14 cellular contexts compared by ENCODE assay signal in genomic region chrX:38061335-38061734, GRCh38. TPM values are rescaled to one million over a fixed set of nuclear protein-coding genes. Genes with fewer than 3 reads are reported as not detected.
DNase-seq lines count a peak whose midpoint lies in the region; ATAC-seq, FAIRE-seq and TF ChIP-seq lines count a peak whose summit lies in the region.
"Had no signal": no experiment of that assay in that cellular context is flagged by ENCODE, and none has a peak within 500 bp of the region (broad histone marks: within the 10 kb centered on the region; RNA-seq: fewer than 3 reads in every experiment).

No MANE protein-coding gene starts in this region.

- H3K9me3 Mint-ChIP-seq in astrocyte (ENCODE audit: unreplicated experiment) = peaks cover 3% of the 10 kb centered on the region
- H3K9me3 Mint-ChIP-seq in glutamatergic neuron (ENCODE audit: unreplicated experiment) = no peaks in the 10 kb centered on the region
- H3K9me3 Mint-ChIP-seq: activated CD4-positive, alpha-beta T cell treated with anti-CD3 and anti-CD28 coated beads, Interleukin-2, amount 10 ng/mL, durations not matched to agents 7 days and 5 days had no signal

- H3K4me2 ChIP-seq in astrocyte (ENCODE audit: low read length) = peak overlapping the region; percentile 16

- H3K9me3 ChIP-seq in astrocyte (ENCODE audit: insufficient read depth, low read depth, low read length) (no peaks in the 10 kb centered on the region), psoas muscle (no peaks in the 10 kb centered on the region)
- H3K9me3 ChIP-seq: right lobe of liver, tibial artery had no signal

- peaks cover 14% of the 10 kb centered on the region for H3K4me1 Mint-ChIP-seq in astrocyte (ENCODE audit: low read depth, unreplicated experiment)
- no peaks in the 10 kb centered on the region for H3K4me1 Mint-ChIP-seq in glutamatergic neuron (ENCODE audit: low read depth, unreplicated experiment)
- H3K4me1 Mint-ChIP-seq: activated CD4-positive, alpha-beta T cell treated with anti-CD3 and anti-CD28 coated beads, Interleukin-2, amount 10 ng/mL, durations not matched to agents 7 days and 5 days had no signal

- ATAC-seq in psoas muscle (no peak), GM19463 (IDR thresholded peaks at IDR 0.05; ENCODE audit: unreplicated experiment) (no peak)

- TF ChIP-seq CTCF in astrocyte (IDR thresholded peaks at IDR 0.05; ENCODE audit: insufficient read depth, low read depth, low read length) (no peak), glutamatergic neuron (IDR thresholded peaks at IDR 0.05; ENCODE audit: partially characterized antibody, unreplicated experiment) (no peak), psoas muscle (IDR thresholded peaks at IDR 0.05) (no peak)

- H3K27ac ChIP-seq in astrocyte (ENCODE audit: low read depth, low read length) (peak overlapping the region; percentile 71), psoas muscle (no peak overlapping the region)
- H3K27ac ChIP-seq: right lobe of liver, SK-N-MC, tibial artery had no signal

- no peaks in the 10 kb centered on the region for H3K27me3 ChIP-seq in astrocyte (ENCODE audit: insufficient read depth, low read length)
- no peaks in the 10 kb centered on the region for H3K27me3 ChIP-seq in psoas muscle (ENCODE audit: insufficient read depth in 3 of 3, low read length in 2 of 3)
- H3K27me3 ChIP-seq: tibial artery had no signal

- H3K27ac Mint-ChIP-seq in astrocyte (ENCODE audit: unreplicated experiment) (peak overlapping the region; percentile 53), glutamatergic neuron (ENCODE audit: unreplicated experiment) (no peak overlapping the region)
- H3K27ac Mint-ChIP-seq: activated CD4-positive, alpha-beta T cell treated with anti-CD3 and anti-CD28 coated beads, Interleukin-2, amount 10 ng/mL, durations not matched to agents 7 days and 5 days had no signal

- peaks cover 9% of the 10 kb centered on the region for H3K4me1 ChIP-seq in astrocyte (ENCODE audit: insufficient read depth, low read length)
- H3K4me1 ChIP-seq in psoas muscle = no peaks in the 10 kb centered on the region
- H3K4me1 ChIP-seq: right lobe of liver, tibial artery had no signal

- H3K79me2 ChIP-seq in astrocyte (ENCODE audit: insufficient read depth, low read length) = no peaks in the 10 kb centered on the region

- WGBS in psoas muscle, 3 donors = 15 to 29% (median 18%) methylated on average over 2 of the region's 2 CpGs

- no peak overlapping the region for H2AFZ ChIP-seq in astrocyte (ENCODE audit: low read depth, low read length)

- H3K4me3 ChIP-seq in astrocyte (ENCODE audit: insufficient read depth, low read depth, low read length) (no peak overlapping the region), psoas muscle (no peak overlapping the region)
- H3K4me3 ChIP-seq: right lobe of liver, SK-N-MC, tibial artery had no signal

- no peaks in the 10 kb centered on the region for H4K20me1 ChIP-seq in astrocyte (ENCODE audit: insufficient read depth, low read length)

- H3K27me3 Mint-ChIP-seq in astrocyte (ENCODE audit: low read depth, unreplicated experiment) (no peaks in the 10 kb centered on the region), glutamatergic neuron (ENCODE audit: unreplicated experiment) (no peaks in the 10 kb centered on the region)

- H3K36me3 ChIP-seq in astrocyte (ENCODE audit: insufficient read depth, low read length) (no peaks in the 10 kb centered on the region), psoas muscle (ENCODE audit: insufficient read depth in 1 of 2, low read depth in 1 of 2) (no peaks in the 10 kb centered on the region)
- H3K36me3 ChIP-seq: right lobe of liver, tibial artery had no signal

- H3K9ac ChIP-seq in astrocyte (ENCODE audit: low read length) = no peak overlapping the region

- H3K36me3 Mint-ChIP-seq in astrocyte (ENCODE audit: low read depth, unreplicated experiment) = no peaks in the 10 kb centered on the region
- H3K36me3 Mint-ChIP-seq in glutamatergic neuron (ENCODE audit: unreplicated experiment) = no peaks in the 10 kb centered on the region

- FAIRE-seq in astrocyte (lab: Jason Lieb, UNC) (peak; percentile 93), islet of Langerhans (lab: Jason Lieb, UNC) (peak; percentile 97)

- intact Hi-C loops in psoas muscle (cut with DNase I) = no loop called here

- H3K4me3 Mint-ChIP-seq in astrocyte (ENCODE audit: unreplicated experiment) (no peak overlapping the region), glutamatergic neuron (ENCODE audit: unreplicated experiment) (no peak overlapping the region)
- H3K4me3 Mint-ChIP-seq: activated CD4-positive, alpha-beta T cell treated with anti-CD3 and anti-CD28 coated beads, Interleukin-2, amount 10 ng/mL, durations not matched to agents 7 days and 5 days had no signal

- DNase-seq in EH (ENCODE audit: low read depth) (peak; percentile 30), M059J (ENCODE audit: low read depth) (peak; percentile 87), astrocyte (ENCODE audit: low read depth) (peak; percentile 52), glutamatergic neuron (no peak), inferior parietal cortex (ENCODE audit: extremely low spot score) (no peak), psoas muscle (no peak)
- DNase-seq: activated CD4-positive, alpha-beta T cell treated with anti-CD3 and anti-CD28 coated beads, Interleukin-2, amount 10 ng/mL, durations not matched to agents 7 days and 5 days; activated gamma-delta T cell treated with Interleukin-2 at 50 U/mL for 16 hours; Calu3; right lobe of liver; tibial artery had no signal

RNA-seq across cellular contexts. Expression of gene SYTL5, which starts 55.0 kb away (rescaled TPM):
- 18.2 and 23.1 TPM in 2 replicates for total RNA-seq in M059J (2014; rRNA removed; shearing (Covaris generic))
- 8.4 TPM in 2 replicates for total RNA-seq in astrocyte
- not detected for total RNA-seq in glutamatergic neuron (ENCODE audit: unreplicated experiment)
- not detected for total RNA-seq in psoas muscle
- polyA plus RNA-seq in psoas muscle = under 1 TPM in 1 of 3 donors, not detected in 2; 0.01 TPM
- total RNA-seq: activated CD4-positive, alpha-beta T cell treated with anti-CD3 and anti-CD28 coated beads, Interleukin-2, amount 10 ng/mL, durations not matched to agents 7 days and 5 days had no signal

Comparison
In these comparisons a context has a peak if more than half of its experiments do, and no peak if none do; other contexts are left out.
1. DNase-seq: peak in EH (single experiment), M059J (single experiment) and astrocyte (single experiment); none in glutamatergic neuron (single experiment), inferior parietal cortex (single experiment) and psoas muscle (0 of 2).